In the genomic region with DNA sequence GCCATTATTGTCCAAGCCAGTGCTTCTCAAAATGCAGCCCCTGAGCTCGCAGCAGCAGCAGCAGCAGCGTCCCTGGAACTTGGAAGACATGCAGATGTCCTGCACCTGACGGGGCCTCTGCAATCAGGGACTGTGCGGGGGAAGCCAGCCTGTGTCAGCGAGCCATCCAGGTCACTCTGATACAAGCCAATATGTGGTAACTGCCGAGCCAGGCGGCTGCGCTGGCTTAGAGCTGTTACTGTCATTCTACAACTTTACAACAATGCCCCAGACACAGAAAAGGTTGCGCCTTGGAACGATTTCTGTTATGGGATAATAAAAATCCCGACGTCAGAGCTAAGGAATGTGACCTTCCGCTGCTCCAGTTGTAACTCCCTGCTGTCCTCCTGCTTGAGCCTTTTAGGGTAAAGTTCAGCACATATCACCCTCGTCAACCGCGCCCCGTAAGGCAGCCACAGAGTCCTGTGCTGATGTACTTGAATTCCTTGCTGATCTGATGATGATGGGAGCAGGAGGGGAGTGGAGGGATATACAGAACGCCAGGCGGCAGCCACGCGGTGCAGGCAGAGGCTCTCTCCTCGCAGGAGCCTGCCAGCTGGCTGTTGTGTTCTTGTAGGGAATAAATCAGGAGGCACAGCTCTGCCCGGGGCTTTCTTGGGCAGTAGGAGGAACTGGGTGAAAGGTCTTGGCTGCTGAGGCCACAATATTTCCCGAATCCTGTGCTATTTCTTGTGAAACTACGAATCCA, we compare ENCODE assay signal across 8 cellular contexts. TPM values are rescaled to one million over a fixed set of nuclear protein-coding genes. Genes with fewer than 3 reads are reported as not detected.
DNase-seq lines count a peak whose midpoint lies in the region; TF ChIP-seq lines count a peak whose summit lies in the region.

No MANE protein-coding gene starts in this region.

- H3K4me1 ChIP-seq in mammary epithelial cell (ENCODE audit: insufficient read depth, low read length) (peaks cover 17% of the 10 kb centered on the region), skeletal muscle tissue (ENCODE audit: control insufficient read depth in 3 of 3, insufficient read depth in 3 of 3, low read length in 3 of 3) (peaks cover 32 to 41% (median 35%) of the 10 kb centered on the region in 3 donors)

- no peaks in the 10 kb centered on the region for H4K20me1 ChIP-seq in mammary epithelial cell (ENCODE audit: insufficient read depth, low read length)

- dilution Hi-C loops in mammary epithelial cell (cut with HindIII; ENCODE audit: low sequenced_read_pairs), result no loop called here

- intact Hi-C loops in mammary epithelial cell (cut with micrococcal nuclease), result loop anchor here (2.0 to 5.0 kb wide), 2 partner anchors 57 to 299 kb away; a partner anchor contains a TSS

- no peak overlapping the region for H3K9ac ChIP-seq in mammary epithelial cell (ENCODE audit: insufficient read depth, low read length)
- H3K9ac ChIP-seq in skeletal muscle tissue (ENCODE audit: low read depth in 1 of 3, low read length in 3 of 3), result peak overlapping the region; percentile 64 to 79 (median 79)

- WGBS in mammary epithelial cell (ENCODE audit: low coverage, missing lambda C conversion rate), result 4% methylated on average over 24 of the region's 25 CpGs

- peak overlapping the region in 2 of 3 experiments; percentile 7 to 19 for H3K4me3 ChIP-seq in mammary epithelial cell (replicated peaks in 1 of 3; ENCODE audit: insufficient read depth in 1 of 3, low read depth in 2 of 3, low read length in 3 of 3)
- peak overlapping the region; percentile 40 to 68 (median 61) for H3K4me3 ChIP-seq in skeletal muscle tissue (ENCODE audit: low read length in 3 of 3)

- BruUV-seq in mammary epithelial cell (replicated peaks; lab: Mats Ljungman, UMichigan), result no TSS peak

- H3K27me3 ChIP-seq in mammary epithelial cell (ENCODE audit: insufficient read depth, low read length) (no peaks in the 10 kb centered on the region), skeletal muscle tissue (ENCODE audit: control insufficient read depth in 3 of 3, insufficient read depth in 3 of 3, low read length in 3 of 3) (no peaks in the 10 kb centered on the region)

- peak overlapping the region; percentile 75 for H2AFZ ChIP-seq in mammary epithelial cell (ENCODE audit: low read depth, low read length)

- CTCF ChIA-PET in mammary epithelial cell (lab: Charles Lee; ENCODE audit: low non-redundant PET), result interaction anchor here (0.7 to 0.8 kb wide), 2 partner anchors 45 to 295 kb away, joined by 3 to 4 read pairs; no protein-coding TSS in a partner anchor

- TF ChIP-seq CTCF in mammary epithelial cell (conservative IDR thresholded peaks at IDR 0.05 in 1 of 2, IDR thresholded peaks at IDR 0.05 in 1 of 2; ENCODE audit: extremely low read depth in 1 of 2, insufficient read depth in 1 of 2, low read depth in 1 of 2, low read length in 2 of 2), result peak in 1 of 2 donors; percentile 45

- peaks cover 1% of the 10 kb centered on the region for H3K36me3 ChIP-seq in mammary epithelial cell (ENCODE audit: insufficient read depth, low read length)
- peaks cover 0 to 3% (median 2%) of the 10 kb centered on the region in 3 donors for H3K36me3 ChIP-seq in skeletal muscle tissue (ENCODE audit: control insufficient read depth in 3 of 3, insufficient read depth in 3 of 3, low read length in 3 of 3)

- H3K27ac ChIP-seq in mammary epithelial cell (ENCODE audit: insufficient read depth, low read depth, low read length) (no peak overlapping the region), skeletal muscle tissue (ENCODE audit: low read depth, low read length) (peak overlapping the region; percentile 91)

- in situ Hi-C loops in ACHN (cut with HindIII; ENCODE audit: low pct_ligation_motif_present, low pct_unique_long_range_greater_than_20kb, low sequenced_read_pairs), result no loop called here
- in situ Hi-C loops in mammary epithelial cell (cut with MboI; ENCODE audit: low sequenced_read_pairs in 2 of 2), result no loop called here

- DNase-seq in ACHN (peak; percentile 95), LHCN-M2 (ENCODE audit: low read depth) (peak; percentile 90), mammary epithelial cell (peak; percentile 68), iris pigment epithelial cell (ENCODE audit: low read depth) (peak; percentile 81), NCI-H345 treated with DMSO at 0.1 percent for 48 hours (lab: John Stamatoyannopoulos, UW; ENCODE audit: unreplicated experiment) (no peak), SKM-1 (lab: John Stamatoyannopoulos, UW; ENCODE audit: unreplicated experiment) (no peak)
- DNase-seq in activated naive CD4-positive, alpha-beta T cell treated with anti-CD3 and anti-CD28 coated beads, Interleukin-2, amount 50 U/mL, for 16 hours, result no peak

- H3K9me3 ChIP-seq in mammary epithelial cell (replicated peaks; ENCODE audit: insufficient read depth, low read length) (peaks cover 7% of the 10 kb centered on the region), skeletal muscle tissue (ENCODE audit: control insufficient read depth in 3 of 3, low read length in 3 of 3) (peaks cover 0 to 2% (median 0%) of the 10 kb centered on the region in 3 donors)

- H3K79me2 ChIP-seq in mammary epithelial cell (ENCODE audit: insufficient read depth, low read length), result no peaks in the 10 kb centered on the region

- peak overlapping the region; percentile 84 for H3K4me2 ChIP-seq in mammary epithelial cell (ENCODE audit: insufficient read depth, low read depth, low read length)

RNA-seq across cellular contexts. Expression of a gene that starts 20.0 kb away (rescaled TPM):
- total RNA-seq in LHCN-M2 (2014; rRNA removed) (not detected in 2 replicates), mammary epithelial cell (not detected), skeletal muscle tissue (not detected)
- 0.07 TPM for polyA plus RNA-seq in LHCN-M2 (2012)
- polyA plus RNA-seq in mammary epithelial cell, result not detected
- polyA minus RNA-seq in mammary epithelial cell, result not detected

RNA-seq across cellular contexts. Expression of a gene that starts 50.1 kb away (rescaled TPM):
- 1.3 TPM in 1 of 2 replicates, not detected in the other for total RNA-seq in LHCN-M2 (2014; rRNA removed)
- 0.09 TPM for polyA plus RNA-seq in LHCN-M2 (2012)
- total RNA-seq in mammary epithelial cell, result 10 to 100 TPM in 1 of 2 donors, not detected in 1; 19.5 TPM
- polyA plus RNA-seq in mammary epithelial cell, result not detected
- not detected for polyA minus RNA-seq in mammary epithelial cell
- 4.7 TPM for total RNA-seq in skeletal muscle tissue

RNA-seq across cellular contexts. Expression of a gene that starts 59.8 kb away (rescaled TPM):
- total RNA-seq in LHCN-M2 (2014; rRNA removed), result 138 and 145 TPM in 2 replicates
- polyA plus RNA-seq in LHCN-M2 (2012), result 127 TPM
- total RNA-seq in mammary epithelial cell, result 100 to 1,000 TPM in 1 of 2 donors, 10 to 100 TPM in 1; 57.3 to 105 TPM
- polyA plus RNA-seq in mammary epithelial cell, result 56.0 TPM
- 93.7 TPM for polyA minus RNA-seq in mammary epithelial cell
- total RNA-seq in skeletal muscle tissue, result 73.6 TPM

Comparison
In these comparisons a context has a peak if more than half of its experiments do, and no peak if none do; other contexts are left out.
1. DNase-seq: peak in ACHN (single experiment), LHCN-M2 (single experiment), mammary epithelial cell (single experiment) and iris pigment epithelial cell (single experiment); none in NCI-H345 treated with DMSO at 0.1 percent for 48 hours (single experiment), SKM-1 (single experiment) and activated naive CD4-positive, alpha-beta T cell treated with anti-CD3 and anti-CD28 coated beads, Interleukin-2, amount 50 U/mL, for 16 hours (single experiment).